ENCODE assay signal across 19 cellular contexts in the genomic region with DNA sequence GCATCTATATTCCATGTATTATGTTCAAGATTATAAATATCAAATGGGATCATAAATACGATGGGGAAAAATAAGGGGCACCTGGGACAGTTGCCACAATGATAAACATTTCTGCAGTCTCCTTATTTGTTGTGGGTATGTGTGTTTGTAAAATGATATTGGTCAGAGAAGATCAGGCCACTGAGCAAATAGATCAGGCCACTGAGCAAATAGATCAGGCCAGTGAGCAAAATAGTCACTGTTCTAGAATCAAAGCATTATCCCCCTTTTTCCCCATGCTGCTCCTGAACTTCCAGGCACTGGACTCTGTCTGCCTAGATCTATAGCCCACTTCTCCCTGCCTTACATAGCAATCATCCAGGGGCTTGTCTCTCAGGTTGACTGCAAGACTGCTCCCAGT.
DNase-seq lines count a peak whose midpoint lies in the region; ATAC-seq, FAIRE-seq and TF ChIP-seq lines count a peak whose summit lies in the region.
"Had no signal": no experiment of that assay in that cellular context is flagged by ENCODE, and none has a peak within 500 bp of the region (broad histone marks: within the 10 kb centered on the region; RNA-seq: fewer than 3 reads in every experiment).

No MANE protein-coding gene starts in this region.

- H3K79me1 ChIP-seq in IMR-90 (ENCODE audit: low read depth in 1 of 2, low read length in 2 of 2) = no peaks in the 10 kb centered on the region
- no peaks in the 10 kb centered on the region for H3K79me1 ChIP-seq in mesenchymal stem cell (replicated peaks; ENCODE audit: low read length, poor library complexity, severe bottlenecking)
- H3K79me1 ChIP-seq in trophoblast cell (ENCODE audit: low read length) = peaks cover 30% of the 10 kb centered on the region

- H4K8ac ChIP-seq in IMR-90 (ENCODE audit: low read depth in 2 of 2, low read length in 2 of 2) (no peak overlapping the region), mesenchymal stem cell (ENCODE audit: low read length) (no peak overlapping the region), trophoblast cell (ENCODE audit: low read depth, low read length) (peak overlapping the region; percentile 78)

- H3K18ac ChIP-seq in IMR-90 (ENCODE audit: low read depth, low read length) = peak overlapping the region; percentile 6
- peak overlapping the region in 1 of 2 experiments; percentile 7 for H3K18ac ChIP-seq in mesenchymal stem cell (ENCODE audit: low read depth in 1 of 2, low read length in 2 of 2)
- H3K18ac ChIP-seq in trophoblast cell (ENCODE audit: low read length) = peak overlapping the region; percentile 81

- H3K4me1 Mint-ChIP-seq in stimulated activated memory B cell treated with anti-CD40 and anti-IgM and Interleukin-4, amounts not matched to agents 10 μg/mL and 1 μg/mL and 100 μg/mL, for 72 hours = no peaks in the 10 kb centered on the region
- peaks cover 14% of the 10 kb centered on the region for H3K4me1 Mint-ChIP-seq in MCF 10A (ENCODE audit: insufficient read depth, unreplicated experiment)

- TF ChIP-seq RAD21 in IMR-90 (IDR thresholded peaks at IDR 0.05; ENCODE audit: low read length) (no peak), HepG2 (CRISPR knock-in tag; IDR thresholded peaks at IDR 0.05) (no peak)

- H3K23ac ChIP-seq in IMR-90 (ENCODE audit: low read depth, low read length) = no peak overlapping the region
- H3K23ac ChIP-seq in mesenchymal stem cell (ENCODE audit: low read length in 2 of 2) = no peak overlapping the region
- H3K23ac ChIP-seq in trophoblast cell (ENCODE audit: low read length) = no peak overlapping the region

- peak overlapping the region; percentile 22; the same call in 1 of the 2 replicates for H2BK20ac ChIP-seq in IMR-90 (ENCODE audit: low read depth, low read length)

- no peaks in the 10 kb centered on the region for H3K9me3 ChIP-seq in IMR-90 (ENCODE audit: control insufficient read depth, insufficient read depth, low read length)
- H3K9me3 ChIP-seq in HepG2 (ENCODE audit: low read length) = no peaks in the 10 kb centered on the region
- H3K9me3 ChIP-seq in mesenchymal stem cell (ENCODE audit: control insufficient read depth, low read length) = no peaks in the 10 kb centered on the region
- H3K9me3 ChIP-seq in trophoblast cell (ENCODE audit: insufficient read depth, low read depth, low read length) = no peaks in the 10 kb centered on the region
- H3K9me3 ChIP-seq: HAP-1 had no signal

- H3K56ac ChIP-seq in IMR-90 (ENCODE audit: extremely low read depth, insufficient read depth, low read length) = no peak overlapping the region

- no TSS peak for BruUV-seq in IMR-90 (replicated peaks; lab: Mats Ljungman, UMichigan)
- no TSS peak for BruUV-seq in HepG2 (replicated peaks; lab: Mats Ljungman, UMichigan)
- BruUV-seq in MCF 10A (replicated peaks; lab: Mats Ljungman, UMichigan) = no TSS peak

- intact Hi-C loops in IMR-90 (cut with micrococcal nuclease) = loop anchor here (5.0 kb wide), 1 partner anchor 73 kb away; no protein-coding TSS in a partner anchor
- intact Hi-C loops in HepG2 (cut with micrococcal nuclease; ENCODE audit: unreplicated experiment) = no loop called here
- intact Hi-C loops in MCF 10A (cut with micrococcal nuclease) = no loop called here

- H3K79me2 ChIP-seq in HepG2 (ENCODE audit: insufficient read depth, low read length) = no peaks in the 10 kb centered on the region
- no peaks in the 10 kb centered on the region for H3K79me2 ChIP-seq in trophoblast cell (ENCODE audit: control insufficient read depth, insufficient read depth, low read length, poor library complexity)

- no CpG with 5 or more reads among the region's 1 CpG for WGBS in IMR-90 (ENCODE audit: extremely low coverage in 2 of 2, insufficient read length in 1 of 2), 2 experiments
- 0% methylated on average over 1 of the region's 1 CpG for WGBS in HepG2 (ENCODE audit: low lambda C conversion rate)
- WGBS in mesenchymal stem cell = 100% methylated on average over 1 of the region's 1 CpG
- WGBS in trophoblast cell (ENCODE audit: extremely low coverage, insufficient coverage, insufficient read length) = no CpG with 5 or more reads among the region's 1 CpG

- ATAC-seq in IMR-90 (ENCODE audit: low read depth) (no peak), HepG2 (peak; percentile 34; the same call in 2 of the 3 replicates), foreskin keratinocyte (no peak)
- ATAC-seq in stimulated activated memory B cell treated with anti-CD40 and anti-IgM and Interleukin-4, amounts not matched to agents 10 μg/mL and 1 μg/mL and 100 μg/mL, for 72 hours = no peak

- 0 out of 2 replicates have a peak, but pooled peaks cover 6% of the 10 kb centered on the region for H3K9me1 ChIP-seq in IMR-90 (ENCODE audit: insufficient read depth, low read length)

- H3K36me3 ChIP-seq in IMR-90 (ENCODE audit: control insufficient read depth, insufficient read depth, low read length) (no peaks in the 10 kb centered on the region), HepG2 (replicated peaks in 1 of 2; ENCODE audit: control insufficient read depth in 1 of 2, insufficient read depth in 2 of 2, low read length in 2 of 2) (no peaks in the 10 kb centered on the region), mesenchymal stem cell (ENCODE audit: control insufficient read depth in 1 of 2, insufficient read depth in 2 of 2, low read depth in 1 of 2, low read length in 2 of 2) (no peaks in the 10 kb centered on the region), trophoblast cell (ENCODE audit: control insufficient read depth in 1 of 2, insufficient read depth in 2 of 2, low read length in 2 of 2) (no peaks in the 10 kb centered on the region)
- H3K36me3 ChIP-seq: HAP-1 had no signal

- H3K4me1 ChIP-seq in IMR-90 (ENCODE audit: control insufficient read depth, insufficient read depth, low read length) (peaks cover 12% of the 10 kb centered on the region), HepG2 (ENCODE audit: insufficient read depth, low read length) (peaks cover 24% of the 10 kb centered on the region), mesenchymal stem cell (ENCODE audit: control insufficient read depth, insufficient read depth, low read depth, low read length) (no peaks in the 10 kb centered on the region), trophoblast cell (ENCODE audit: control insufficient read depth in 1 of 2, insufficient read depth in 2 of 2, low read length in 2 of 2) (peaks cover 6 to 11% of the 10 kb centered on the region in 2 experiments), foreskin keratinocyte (no peaks in the 10 kb centered on the region)
- H3K4me1 ChIP-seq: HAP-1 had no signal

- peak overlapping the region; percentile 22; the same call in 1 of the 2 replicates for H4K5ac ChIP-seq in IMR-90 (ENCODE audit: low read depth, low read length)

- H3K14ac ChIP-seq in IMR-90 (replicated peaks; ENCODE audit: low read depth, low read length) (no peak overlapping the region), mesenchymal stem cell (ENCODE audit: low read length in 2 of 2) (no peak overlapping the region), trophoblast cell (ENCODE audit: low read length) (peak overlapping the region; percentile 38)

- H3K4me3 ChIP-seq in IMR-90 (ENCODE audit: insufficient read depth, low read depth, low read length) (no peak overlapping the region), HepG2 (replicated peaks in 1 of 3; ENCODE audit: insufficient read depth in 1 of 3, low read depth in 2 of 3, low read length in 3 of 3) (no peak overlapping the region), mesenchymal stem cell (ENCODE audit: insufficient read depth in 1 of 2, low read depth in 1 of 2, low read length in 2 of 2) (no peak overlapping the region), trophoblast cell (ENCODE audit: low read depth, low read length) (no peak overlapping the region)
- H3K4me3 ChIP-seq: GM12878, GM23248, HAP-1 had no signal

- no peak overlapping the region for H2BK5ac ChIP-seq in IMR-90 (ENCODE audit: low read depth, low read length, poor library complexity, severe bottlenecking)
- no peak overlapping the region for H2BK5ac ChIP-seq in mesenchymal stem cell (ENCODE audit: low read depth, low read length, poor library complexity, severe bottlenecking)
- peak overlapping the region; percentile 83 for H2BK5ac ChIP-seq in trophoblast cell (ENCODE audit: low read depth, low read length, poor library complexity)

- CTCF ChIA-PET in IMR-90 (lab: Yijun Ruan, JAX) = no interaction called here
- CTCF ChIA-PET in HepG2 (lab: Yijun Ruan, JAX; ENCODE audit: low intra/inter-chr PET ratio, low total read pairs) = no interaction called here
- CTCF ChIA-PET in MCF 10A (lab: Yijun Ruan, JAX) = interaction anchor here (0.6 to 1.4 kb wide), 2 partner anchors 8 to 669 kb away, joined by 3 read pairs; no protein-coding TSS in a partner anchor

- H3K4me3 Mint-ChIP-seq in stimulated activated memory B cell treated with anti-CD40 and anti-IgM and Interleukin-4, amounts not matched to agents 10 μg/mL and 1 μg/mL and 100 μg/mL, for 72 hours = no peak overlapping the region
- no peak overlapping the region for H3K4me3 Mint-ChIP-seq in MCF 10A (ENCODE audit: unreplicated experiment)
- H3K4me3 Mint-ChIP-seq: CD4-positive, alpha-beta memory T cell; HFFc6 had no signal

- H3K27ac ChIP-seq in IMR-90 (ENCODE audit: insufficient read depth, low read length) = no peak overlapping the region; the same call in 1 of the 2 replicates
- no peak overlapping the region for H3K27ac ChIP-seq in HepG2 (ENCODE audit: extremely low read length, insufficient read depth, low read length)
- H3K27ac ChIP-seq in mesenchymal stem cell (ENCODE audit: low read length, poor library complexity, severe bottlenecking) = no peak overlapping the region
- peak overlapping the region; percentile 83 for H3K27ac ChIP-seq in trophoblast cell (ENCODE audit: low read depth, low read length)
- H3K27ac ChIP-seq in foreskin keratinocyte = no peak overlapping the region
- H3K27ac ChIP-seq: GM23248 had no signal

- H2BK120ac ChIP-seq in IMR-90 (ENCODE audit: low read depth, low read length) (no peak overlapping the region), mesenchymal stem cell (ENCODE audit: low read depth, low read length) (no peak overlapping the region), trophoblast cell (ENCODE audit: insufficient read depth, low read length, poor library complexity) (peak overlapping the region; percentile 97)

- TF ChIP-seq CTCF in IMR-90 (conservative IDR thresholded peaks at IDR 0.05; ENCODE audit: low read depth, low read length) (no peak), HepG2 (CRISPR knock-in tag; IDR thresholded peaks at IDR 0.05) (no peak), foreskin keratinocyte (conservative IDR thresholded peaks at IDR 0.05) (no peak), MCF 10A (IDR thresholded peaks at IDR 0.05; ENCODE audit: unreplicated experiment) (no peak)

- H2BK12ac ChIP-seq in mesenchymal stem cell (ENCODE audit: low read length in 2 of 2) (peak overlapping the region; percentile 7 to 84), trophoblast cell (ENCODE audit: low read length) (peak overlapping the region; percentile 98)

- dilution Hi-C loops in IMR-90 (cut with HindIII; ENCODE audit: low sequenced_read_pairs, unreplicated experiment) = no loop called here

- no peak overlapping the region; the same call in 2 of the 3 replicates for H2BK15ac ChIP-seq in IMR-90 (ENCODE audit: low read depth, low read length)
- no peak overlapping the region for H2BK15ac ChIP-seq in mesenchymal stem cell (ENCODE audit: low read depth, poor library complexity, severe bottlenecking)

- no peak overlapping the region for H2AFZ ChIP-seq in IMR-90 (replicated peaks; ENCODE audit: low read length, poor library complexity)
- no peak overlapping the region for H2AFZ ChIP-seq in HepG2 (ENCODE audit: low read length)
- no peak overlapping the region for H2AFZ ChIP-seq in mesenchymal stem cell (ENCODE audit: low read depth, low read length)
- H2AFZ ChIP-seq in trophoblast cell (ENCODE audit: insufficient read depth, low read length, poor library complexity) = peak overlapping the region; percentile 35
- H2AFZ ChIP-seq: GM23248 had no signal

- no peaks in the 10 kb centered on the region for H4K20me1 ChIP-seq in IMR-90 (ENCODE audit: insufficient read depth, low read length)
- no peaks in the 10 kb centered on the region for H4K20me1 ChIP-seq in HepG2 (ENCODE audit: insufficient read depth, low read length)

- H3K9me3 Mint-ChIP-seq in stimulated activated memory B cell treated with anti-CD40 and anti-IgM and Interleukin-4, amounts not matched to agents 10 μg/mL and 1 μg/mL and 100 μg/mL, for 72 hours = no peaks in the 10 kb centered on the region
- no peaks in the 10 kb centered on the region for H3K9me3 Mint-ChIP-seq in MCF 10A (ENCODE audit: unreplicated experiment)
- H3K9me3 Mint-ChIP-seq: HFFc6 had no signal

- no peaks in the 10 kb centered on the region for H3K27me3 ChIP-seq in IMR-90 (ENCODE audit: control insufficient read depth, insufficient read depth, low read length)
- no peaks in the 10 kb centered on the region for H3K27me3 ChIP-seq in HepG2 (ENCODE audit: control insufficient read depth in 1 of 2, insufficient read depth in 2 of 2, low read length in 2 of 2)
- no peaks in the 10 kb centered on the region for H3K27me3 ChIP-seq in mesenchymal stem cell (ENCODE audit: control insufficient read depth in 1 of 2, insufficient read depth in 1 of 2, low read length in 2 of 2)
- no peaks in the 10 kb centered on the region for H3K27me3 ChIP-seq in trophoblast cell (ENCODE audit: insufficient read depth, low read length)
- H3K27me3 ChIP-seq in foreskin keratinocyte = no peaks in the 10 kb centered on the region

- H3K9ac ChIP-seq in IMR-90 (ENCODE audit: low read depth, low read length) (no peak overlapping the region), HepG2 (ENCODE audit: insufficient read depth, low read depth, low read length) (no peak overlapping the region), mesenchymal stem cell (ENCODE audit: low read length) (no peak overlapping the region), trophoblast cell (ENCODE audit: low read length) (no peak overlapping the region)
- H3K9ac ChIP-seq: GM23248 had no signal

- POLR2A ChIA-PET in IMR-90 (lab: Charles Lee; ENCODE audit: unreplicated experiment) = no interaction called here
- POLR2A ChIA-PET in HepG2 (lab: Yijun Ruan, JAX) = no interaction called here
- POLR2A ChIA-PET in MCF 10A (lab: Yijun Ruan, JAX) = no interaction called here

- TF ChIP-seq POLR2A in IMR-90 (IDR thresholded peaks at IDR 0.05; ENCODE audit: low read depth, low read length) (no peak), HepG2 (IDR thresholded peaks at IDR 0.05; ENCODE audit: insufficient read depth in 1 of 2, low read depth in 2 of 2, low read length in 2 of 2) (no peak)

- H2AK5ac ChIP-seq in IMR-90 (ENCODE audit: low read depth, low read length) (peak overlapping the region; percentile 23; the same call in 1 of the 2 replicates), mesenchymal stem cell (ENCODE audit: low read length, severe bottlenecking) (no peak overlapping the region), trophoblast cell (ENCODE audit: low read length) (peak overlapping the region; percentile 88)

- H4K91ac ChIP-seq in IMR-90 (ENCODE audit: insufficient read depth, low read depth, low read length) (peak overlapping the region; percentile 56), mesenchymal stem cell (ENCODE audit: low read length) (no peak overlapping the region), trophoblast cell (ENCODE audit: low read depth, low read length) (peak overlapping the region; percentile 95)

- no peak overlapping the region for H3K4me2 ChIP-seq in IMR-90 (ENCODE audit: low read depth, low read length)
- no peak overlapping the region; the same call in 1 of the 2 replicates for H3K4me2 ChIP-seq in HepG2 (ENCODE audit: low read depth, low read length)
- no peak overlapping the region for H3K4me2 ChIP-seq in mesenchymal stem cell (ENCODE audit: low read length, poor library complexity, severe bottlenecking)
- H3K4me2 ChIP-seq in trophoblast cell (ENCODE audit: low read length) = no peak overlapping the region

- in situ Hi-C loops in IMR-90 (cut with MboI; ENCODE audit: low sequenced_read_pairs) = no loop called here
- in situ Hi-C loops in HepG2 (cut with HindIII; ENCODE audit: extremely low pct_ligation_motif_present, low pct_unique_long_range_greater_than_20kb) = no loop called here

- no peaks in the 10 kb centered on the region for H3K27me3 Mint-ChIP-seq in stimulated activated memory B cell treated with anti-CD40 and anti-IgM and Interleukin-4, amounts not matched to agents 10 μg/mL and 1 μg/mL and 100 μg/mL, for 72 hours
- H3K27me3 Mint-ChIP-seq in MCF 10A (ENCODE audit: insufficient read depth, unreplicated experiment) = no peaks in the 10 kb centered on the region
- H3K27me3 Mint-ChIP-seq: CD4-positive, alpha-beta memory T cell had no signal

- no peak overlapping the region for H2AK9ac ChIP-seq in IMR-90 (replicated peaks; ENCODE audit: low read depth, low read length, poor library complexity)

- no peak overlapping the region for H4K12ac ChIP-seq in trophoblast cell (ENCODE audit: low read depth, low read length)

- TF ChIP-seq EP300 in HepG2 (IDR thresholded peaks at IDR 0.05; ENCODE audit: low read depth in 2 of 2, low read length in 2 of 2) = no peak
- no peak for TF ChIP-seq EP300 in HepG2 (CRISPR knock-in tag; IDR thresholded peaks at IDR 0.05; ENCODE audit: borderline replicate concordance)

- H3K36me3 Mint-ChIP-seq in stimulated activated memory B cell treated with anti-CD40 and anti-IgM and Interleukin-4, amounts not matched to agents 10 μg/mL and 1 μg/mL and 100 μg/mL, for 72 hours = no peaks in the 10 kb centered on the region
- no peaks in the 10 kb centered on the region for H3K36me3 Mint-ChIP-seq in MCF 10A (ENCODE audit: insufficient read depth, unreplicated experiment)
- H3K36me3 Mint-ChIP-seq: CD4-positive, alpha-beta memory T cell had no signal

- H3K27ac Mint-ChIP-seq in stimulated activated memory B cell treated with anti-CD40 and anti-IgM and Interleukin-4, amounts not matched to agents 10 μg/mL and 1 μg/mL and 100 μg/mL, for 72 hours = no peak overlapping the region
- H3K27ac Mint-ChIP-seq in MCF 10A (ENCODE audit: low read depth, unreplicated experiment) = no peak overlapping the region
- H3K27ac Mint-ChIP-seq: CD4-positive, alpha-beta memory T cell; HFFc6 had no signal

- H3K4ac ChIP-seq in IMR-90 (ENCODE audit: low read depth, low read length) (peak overlapping the region; percentile 35; the same call in 1 of the 2 replicates), mesenchymal stem cell (ENCODE audit: low read depth in 1 of 2, low read length in 2 of 2) (peak overlapping the region; percentile 39 to 47), trophoblast cell (ENCODE audit: low read depth, low read length) (no peak overlapping the region)

- DNase-seq in IMR-90 (no peak), HepG2 (ENCODE audit: low spot score) (peak; percentile 4), mesenchymal stem cell (no peak), trophoblast cell (no peak), foreskin keratinocyte (no peak), MCF 10A (ENCODE audit: unreplicated experiment) (no peak)
- DNase-seq: C1 segment of cervical spinal cord; Calu3; CD4-positive, alpha-beta memory T cell; COR-L47; DMS79; EL; GDM1; GM23248; HFFc6 had no signal

- FAIRE-seq in HepG2 (lab: Jason Lieb, UNC) = no peak
- FAIRE-seq: GM12878, GM19239 had no signal
